25 cellular contexts compared by ENCODE assay signal in genomic region chr2:80322337-80322920, GRCh38. TPM values are rescaled to one million over a fixed set of nuclear protein-coding genes. Genes with fewer than 3 reads are reported as not detected.
DNase-seq lines count a peak whose midpoint lies in the region; ATAC-seq and TF ChIP-seq lines count a peak whose summit lies in the region.
"Had no signal": no experiment of that assay in that cellular context is flagged by ENCODE, and none has a peak within 500 bp of the region (broad histone marks: within the 10 kb centered on the region; RNA-seq: fewer than 3 reads in every experiment).

No MANE protein-coding gene starts in this region.

- DNase-seq in RWPE2 (ENCODE audit: low spot score) (no peak), glutamatergic neuron (no peak), neural progenitor cell (ENCODE audit: low spot score) (peak; percentile 82)
- DNase-seq in CD4-positive, alpha-beta T cell = no peak
- no peak for DNase-seq in activated CD4-positive, alpha-beta T cell treated with anti-CD3 and anti-CD28 coated beads, Interleukin-2, amount 50 U/mL, for 4 hours
- DNase-seq: activated CD4-positive, alpha-beta memory T cell treated with anti-CD3 and anti-CD28 coated beads for 36 hours; activated T-cell treated with anti-CD3 and anti-CD28 coated beads, Interleukin-2, amount 50 U/mL, for 1 hour; brain microvascular endothelial cell; dermis blood vessel endothelial cell; DMS153; lower lobe of right lung; naive thymus-derived CD4-positive, alpha-beta T cell; NCI-H187; NCI-H226; stimulated activated CD4-positive, alpha-beta T cell treated with anti-CD3 and anti-CD28 coated beads, Interleukin-15, amount 100 ng/mL, for 24 hours had no signal

- POLR2A ChIA-PET in CD4-positive, alpha-beta T cell (lab: Charles Lee) = no interaction called here

- no peak for TF ChIP-seq CTCF in RWPE2 (IDR thresholded peaks at IDR 0.05; ENCODE audit: poor library complexity, severe bottlenecking)
- TF ChIP-seq CTCF in glutamatergic neuron (IDR thresholded peaks at IDR 0.05; ENCODE audit: partially characterized antibody, unreplicated experiment) = no peak
- no peak for TF ChIP-seq CTCF in neural progenitor cell (IDR thresholded peaks at IDR 0.05)
- no peak for TF ChIP-seq CTCF in CD4-positive, alpha-beta T cell (IDR thresholded peaks at IDR 0.05)

- no peaks in the 10 kb centered on the region for H3K79me2 ChIP-seq in neural progenitor cell (ENCODE audit: low read depth)

- ATAC-seq in RWPE2 (ENCODE audit: low read depth) (0 out of 3 replicates have a peak, but pooled peaks have one; percentile 31), HG03565 (IDR thresholded peaks at IDR 0.05; ENCODE audit: unreplicated experiment) (no peak), HG03378 (IDR thresholded peaks at IDR 0.05; ENCODE audit: unreplicated experiment) (no peak)
- no peak for ATAC-seq in CD4-positive, alpha-beta T cell (ENCODE audit: poor library complexity)
- ATAC-seq: A549; esophagus mucosa; lower lobe of right lung; naive thymus-derived CD4-positive, alpha-beta T cell had no signal

- H4K20me1 ChIP-seq in BLaER1 treated with 17β-estradiol and CSF1 and Interleukin-3, amounts not matched to agents 10 nM and 100 nM = no peaks in the 10 kb centered on the region
- H4K20me1 ChIP-seq in neural progenitor cell (ENCODE audit: low read depth) = no peaks in the 10 kb centered on the region

- H3K4me1 Mint-ChIP-seq in glutamatergic neuron (ENCODE audit: low read depth, unreplicated experiment) (peaks cover 16% of the 10 kb centered on the region), neural progenitor cell (peaks cover 23% of the 10 kb centered on the region)
- H3K4me1 Mint-ChIP-seq in CD4-positive, alpha-beta T cell (ENCODE audit: low read depth) = no peaks in the 10 kb centered on the region
- H3K4me1 Mint-ChIP-seq: activated naive CD4-positive, alpha-beta T cell treated with anti-CD3 and anti-CD28 coated beads, Interleukin-2, amount 50 U/mL, for 24 hours; naive thymus-derived CD4-positive, alpha-beta T cell; stimulated activated memory B cell treated with anti-CD40 and anti-IgM and Interleukin-4, amounts not matched to agents 10 μg/mL and 1 μg/mL and 100 μg/mL, for 72 hours had no signal

- H3K27ac Mint-ChIP-seq in glutamatergic neuron (ENCODE audit: unreplicated experiment) (no peak overlapping the region), neural progenitor cell (no peak overlapping the region)
- H3K27ac Mint-ChIP-seq in CD4-positive, alpha-beta T cell = no peak overlapping the region
- H3K27ac Mint-ChIP-seq: activated CD4-positive, alpha-beta memory T cell treated with anti-CD3 and anti-CD28 coated beads for 36 hours; activated naive CD4-positive, alpha-beta T cell treated with anti-CD3 and anti-CD28 coated beads, Interleukin-2, amount 50 U/mL, for 24 hours; naive thymus-derived CD4-positive, alpha-beta T cell; stimulated activated memory B cell treated with anti-CD40 and anti-IgM and Interleukin-4, amounts not matched to agents 10 μg/mL and 1 μg/mL and 100 μg/mL, for 72 hours had no signal

- CTCF ChIA-PET in CD4-positive, alpha-beta T cell (lab: Charles Lee) = no interaction called here

- H3K9me3 Mint-ChIP-seq in glutamatergic neuron (ENCODE audit: unreplicated experiment) (no peaks in the 10 kb centered on the region), neural progenitor cell (no peaks in the 10 kb centered on the region)
- H3K9me3 Mint-ChIP-seq in CD4-positive, alpha-beta T cell = peaks cover 5% of the 10 kb centered on the region
- H3K9me3 Mint-ChIP-seq: activated CD4-positive, alpha-beta memory T cell treated with anti-CD3 and anti-CD28 coated beads for 36 hours; activated naive CD4-positive, alpha-beta T cell treated with anti-CD3 and anti-CD28 coated beads, Interleukin-2, amount 50 U/mL, for 24 hours had no signal

- H3K4me2 ChIP-seq in BLaER1 treated with 17β-estradiol and CSF1 and Interleukin-3, amounts not matched to agents 10 nM and 100 nM = peak overlapping the region; percentile 54 to 76 (median 70)
- H3K4me2 ChIP-seq in neural progenitor cell = peak overlapping the region; percentile 71
- H3K4me2 ChIP-seq: A549 had no signal

- H3K4me3 Mint-ChIP-seq in glutamatergic neuron (ENCODE audit: unreplicated experiment) (peak overlapping the region; percentile 56), neural progenitor cell (peak overlapping the region; percentile 71)
- H3K4me3 Mint-ChIP-seq in CD4-positive, alpha-beta T cell = no peak overlapping the region
- H3K4me3 Mint-ChIP-seq: activated CD4-positive, alpha-beta memory T cell treated with anti-CD3 and anti-CD28 coated beads for 36 hours; activated naive CD4-positive, alpha-beta T cell treated with anti-CD3 and anti-CD28 coated beads, Interleukin-2, amount 50 U/mL, for 24 hours; naive thymus-derived CD4-positive, alpha-beta T cell; stimulated activated memory B cell treated with anti-CD40 and anti-IgM and Interleukin-4, amounts not matched to agents 10 μg/mL and 1 μg/mL and 100 μg/mL, for 72 hours had no signal

- peaks cover 0 to 34% (median 8%) of the 10 kb centered on the region in 10 experiments; a peak in 11 of 20 replicates for H3K4me1 ChIP-seq in BLaER1 treated with 17β-estradiol and CSF1 and Interleukin-3, amounts not matched to agents 10 nM and 100 nM
- no peaks in the 10 kb centered on the region for H3K4me1 ChIP-seq in RWPE2 (ENCODE audit: insufficient read depth, poor library complexity, severe bottlenecking)
- H3K4me1 ChIP-seq in neural progenitor cell = peaks cover 36% of the 10 kb centered on the region
- H3K4me1 ChIP-seq: A549, lower lobe of right lung, prostate gland had no signal

- peaks cover 16 to 31% (median 28%) of the 10 kb centered on the region in 11 experiments for H3K27me3 ChIP-seq in BLaER1 treated with 17β-estradiol and CSF1 and Interleukin-3, amounts not matched to agents 10 nM and 100 nM
- H3K27me3 ChIP-seq in RWPE2 (ENCODE audit: insufficient read depth, poor library complexity, severe bottlenecking) (peaks cover 75% of the 10 kb centered on the region), neural progenitor cell (no peaks in the 10 kb centered on the region)
- peaks cover 10% of the 10 kb centered on the region for H3K27me3 ChIP-seq in CD4-positive, alpha-beta T cell (ENCODE audit: control insufficient read depth, insufficient read depth, low read length)
- H3K27me3 ChIP-seq: brain microvascular endothelial cell had no signal

- no peak overlapping the region for H2AFZ ChIP-seq in neural progenitor cell (replicated peaks)

- H3K36me3 Mint-ChIP-seq in glutamatergic neuron (ENCODE audit: unreplicated experiment) (no peaks in the 10 kb centered on the region), neural progenitor cell (no peaks in the 10 kb centered on the region)
- H3K36me3 Mint-ChIP-seq in CD4-positive, alpha-beta T cell (ENCODE audit: low read depth) = no peaks in the 10 kb centered on the region
- H3K36me3 Mint-ChIP-seq: activated CD4-positive, alpha-beta memory T cell treated with anti-CD3 and anti-CD28 coated beads for 36 hours; activated naive CD4-positive, alpha-beta T cell treated with anti-CD3 and anti-CD28 coated beads, Interleukin-2, amount 50 U/mL, for 24 hours; naive thymus-derived CD4-positive, alpha-beta T cell; stimulated activated memory B cell treated with anti-CD40 and anti-IgM and Interleukin-4, amounts not matched to agents 10 μg/mL and 1 μg/mL and 100 μg/mL, for 72 hours had no signal

- no peaks in the 10 kb centered on the region for H3K36me3 ChIP-seq in BLaER1 treated with 17β-estradiol and CSF1 and Interleukin-3, amounts not matched to agents 10 nM and 100 nM
- no peaks in the 10 kb centered on the region for H3K36me3 ChIP-seq in RWPE2 (ENCODE audit: low read depth)
- no peaks in the 10 kb centered on the region for H3K36me3 ChIP-seq in neural progenitor cell
- H3K36me3 ChIP-seq: brain microvascular endothelial cell, lower lobe of right lung, prostate gland had no signal

- H3F3A ChIP-seq in neural progenitor cell (ENCODE audit: low read depth) = peaks cover 10% of the 10 kb centered on the region

- peak overlapping the region in 1 of 11 experiments; percentile 38; a peak in 1 of 22 replicates for H3K9ac ChIP-seq in BLaER1 treated with 17β-estradiol and CSF1 and Interleukin-3, amounts not matched to agents 10 nM and 100 nM
- no peak overlapping the region for H3K9ac ChIP-seq in neural progenitor cell

- peaks cover 2% of the 10 kb centered on the region for H3K27me3 Mint-ChIP-seq in glutamatergic neuron (ENCODE audit: unreplicated experiment)
- H3K27me3 Mint-ChIP-seq in neural progenitor cell (ENCODE audit: insufficient read depth, low read depth) = no peaks in the 10 kb centered on the region
- peaks cover 10% of the 10 kb centered on the region for H3K27me3 Mint-ChIP-seq in CD4-positive, alpha-beta T cell
- H3K27me3 Mint-ChIP-seq: stimulated activated memory B cell treated with anti-CD40 and anti-IgM and Interleukin-4, amounts not matched to agents 10 μg/mL and 1 μg/mL and 100 μg/mL, for 72 hours had no signal

- H3K4me3 ChIP-seq in BLaER1 treated with 17β-estradiol and CSF1 and Interleukin-3, amounts not matched to agents 10 nM and 100 nM = peak overlapping the region in 8 of 10 experiments; percentile 19 to 49 (median 34); a peak in 8 of 20 replicates
- H3K4me3 ChIP-seq in RWPE2 (ENCODE audit: severe bottlenecking) = no peak overlapping the region
- peak overlapping the region; percentile 21 for H3K4me3 ChIP-seq in neural progenitor cell
- H3K4me3 ChIP-seq: A549, lower lobe of right lung, prostate gland had no signal

- peaks cover 0 to 9% (median 0%) of the 10 kb centered on the region in 11 experiments; a peak in 4 of 22 replicates for H3K9me3 ChIP-seq in BLaER1 treated with 17β-estradiol and CSF1 and Interleukin-3, amounts not matched to agents 10 nM and 100 nM (replicated peaks in 1 of 11)
- H3K9me3 ChIP-seq in RWPE2 (ENCODE audit: severe bottlenecking) (no peaks in the 10 kb centered on the region), neural progenitor cell (ENCODE audit: low read depth) (no peaks in the 10 kb centered on the region)
- H3K9me3 ChIP-seq in CD4-positive, alpha-beta T cell (ENCODE audit: control insufficient read depth, low read length) = no peaks in the 10 kb centered on the region
- H3K9me3 ChIP-seq: A549, lower lobe of right lung, prostate gland had no signal

- H3K27ac ChIP-seq in BLaER1 treated with 17β-estradiol and CSF1 and Interleukin-3, amounts not matched to agents 10 nM and 100 nM = no peak overlapping the region
- H3K27ac ChIP-seq in RWPE2 (ENCODE audit: poor library complexity, severe bottlenecking) (no peak overlapping the region), neural progenitor cell (no peak overlapping the region)
- H3K27ac ChIP-seq in CD4-positive, alpha-beta T cell (ENCODE audit: low read depth, low read length) = no peak overlapping the region
- H3K27ac ChIP-seq: A549, brain microvascular endothelial cell, C4-2B, lower lobe of right lung, prostate gland had no signal

- intact Hi-C loops in CD4-positive, alpha-beta T cell (cut with DNase I, micrococcal nuclease) = no loop called here

RNA-seq across cellular contexts. Expression of gene LRRTM1, which starts 17.9 kb away (rescaled TPM):
- total RNA-seq in glutamatergic neuron (ENCODE audit: unreplicated experiment) (3.8 TPM), neural progenitor cell (ENCODE audit: low replicate concordance) (0.84 TPM in 1 of 2 replicates, not detected in the other)
- not detected for total RNA-seq in CD4-positive, alpha-beta T cell
- total RNA-seq: activated CD4-positive, alpha-beta memory T cell treated with anti-CD3 and anti-CD28 coated beads for 36 hours; dermis blood vessel endothelial cell; esophagus mucosa; lower lobe of right lung; MCF 10A; naive thymus-derived CD4-positive, alpha-beta T cell had no signal
